In the genomic region with DNA sequence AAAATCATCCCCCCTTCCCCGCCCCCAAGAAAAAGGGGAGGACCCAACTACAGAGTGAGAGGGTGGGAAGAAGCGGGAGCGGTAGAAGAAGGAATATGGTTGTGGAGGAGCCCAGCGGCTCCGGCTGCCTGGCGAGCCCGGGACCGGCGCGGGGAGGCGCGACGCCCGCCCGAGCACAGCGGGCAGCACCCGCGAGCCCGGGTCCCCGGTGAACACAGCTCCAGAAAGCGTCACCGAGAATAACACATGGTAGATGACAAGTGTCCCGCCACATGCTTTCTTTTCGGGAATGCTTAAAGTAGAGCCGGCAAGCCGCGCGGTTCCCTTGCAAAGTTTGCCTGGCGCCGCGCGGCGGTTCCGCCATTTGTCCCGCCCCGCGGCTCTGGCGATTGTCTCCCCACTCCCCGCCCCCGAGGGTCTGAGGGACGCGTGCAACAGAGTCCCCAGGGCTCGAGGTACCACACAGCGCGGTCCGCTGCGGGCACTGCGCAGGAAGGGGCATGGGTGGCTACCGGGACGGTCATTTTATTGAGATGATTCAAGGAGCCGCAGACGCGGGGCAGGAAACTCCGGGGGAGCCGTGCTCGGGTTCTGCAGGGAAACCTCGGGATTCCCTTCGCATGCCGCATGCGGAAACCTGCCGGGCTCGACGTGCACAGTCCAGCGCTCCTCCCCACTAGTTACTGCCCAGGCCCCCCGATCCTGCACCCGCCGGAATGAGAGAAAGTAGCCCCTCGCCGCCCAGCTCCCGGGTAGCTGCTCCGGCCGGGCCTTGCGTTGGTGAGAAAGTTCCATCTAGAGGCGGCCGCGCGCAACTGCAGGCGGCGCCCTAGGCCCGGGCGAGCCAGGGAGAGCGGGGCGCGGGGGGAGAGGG, we compare ENCODE assay signal across 8 cellular contexts. TPM values are rescaled to one million over a fixed set of nuclear protein-coding genes. Genes with fewer than 3 reads are reported as not detected.
DNase-seq lines count a peak whose midpoint lies in the region; ATAC-seq, FAIRE-seq and TF ChIP-seq lines count a peak whose summit lies in the region.

No MANE protein-coding gene starts in this region.

- intact Hi-C loops in kidney (cut with DNase I): no loop called here

- H3K4me3 ChIP-seq in WI38 (ENCODE audit: low read depth, low read length): peak overlapping the region; percentile 72
- H3K4me3 ChIP-seq in kidney (ENCODE audit: low read length in 2 of 2): peak overlapping the region; percentile 47 to 78

- peaks cover 5 to 9% of the 10 kb centered on the region in 2 donors for H3K4me1 ChIP-seq in kidney (ENCODE audit: control insufficient read depth in 1 of 2, insufficient read depth in 1 of 2, low read depth in 1 of 2, low read length in 2 of 2)

- no peak for FAIRE-seq in kidney (lab: Jason Lieb, UNC)

- H3K27ac ChIP-seq in kidney (ENCODE audit: low read depth in 2 of 2, low read length in 2 of 2): no peak overlapping the region

- TF ChIP-seq CTCF in WI38 (IDR thresholded peaks at IDR 0.05; ENCODE audit: low read depth, low read length) (peak; percentile 98), kidney (IDR thresholded peaks at IDR 0.05; ENCODE audit: borderline replicate concordance, extremely low read depth, insufficient read depth) (peak; percentile 84)

- H3K36me3 ChIP-seq in kidney (ENCODE audit: control insufficient read depth in 1 of 2, insufficient read depth in 2 of 2, low read length in 2 of 2): no peaks in the 10 kb centered on the region

- DNase-seq in activated gamma-delta T cell treated with Interleukin-2 at 50 U/mL for 16 hours (peak; percentile 43), activated gamma-delta T cell (lab: John Stamatoyannopoulos, UW) (no peak), NCI-H1694 (lab: John Stamatoyannopoulos, UW) (peak; percentile 54), cerebellar cortex (ENCODE audit: low spot score) (peak; percentile 42), kidney (peak; percentile 83)
- peak; percentile 12 to 51 for DNase-seq in stimulated activated CD4-positive, alpha-beta T cell treated with anti-CD3 and anti-CD28 coated beads, Interleukin-15, amount 100 ng/mL, for 1 hour (ENCODE audit: low read depth in 1 of 2, low spot score in 1 of 2)

- peak; percentile 77 for ATAC-seq in HG02884 (IDR thresholded peaks at IDR 0.05; ENCODE audit: unreplicated experiment)

- no peak overlapping the region for H3K9ac ChIP-seq in kidney (ENCODE audit: low read length in 2 of 2)

- no peaks in the 10 kb centered on the region for H3K9me3 ChIP-seq in kidney (ENCODE audit: control insufficient read depth in 1 of 2, low read length in 2 of 2)

RNA-seq across cellular contexts. Expression of a gene that starts 0.8 kb away (rescaled TPM):
- 3.2 TPM for total RNA-seq in kidney
- not detected for polyA plus RNA-seq in kidney (ENCODE audit: insufficient read depth, low read depth, low replicate concordance)
